ENCODE assay signal across 8 cellular contexts in the genomic region with DNA sequence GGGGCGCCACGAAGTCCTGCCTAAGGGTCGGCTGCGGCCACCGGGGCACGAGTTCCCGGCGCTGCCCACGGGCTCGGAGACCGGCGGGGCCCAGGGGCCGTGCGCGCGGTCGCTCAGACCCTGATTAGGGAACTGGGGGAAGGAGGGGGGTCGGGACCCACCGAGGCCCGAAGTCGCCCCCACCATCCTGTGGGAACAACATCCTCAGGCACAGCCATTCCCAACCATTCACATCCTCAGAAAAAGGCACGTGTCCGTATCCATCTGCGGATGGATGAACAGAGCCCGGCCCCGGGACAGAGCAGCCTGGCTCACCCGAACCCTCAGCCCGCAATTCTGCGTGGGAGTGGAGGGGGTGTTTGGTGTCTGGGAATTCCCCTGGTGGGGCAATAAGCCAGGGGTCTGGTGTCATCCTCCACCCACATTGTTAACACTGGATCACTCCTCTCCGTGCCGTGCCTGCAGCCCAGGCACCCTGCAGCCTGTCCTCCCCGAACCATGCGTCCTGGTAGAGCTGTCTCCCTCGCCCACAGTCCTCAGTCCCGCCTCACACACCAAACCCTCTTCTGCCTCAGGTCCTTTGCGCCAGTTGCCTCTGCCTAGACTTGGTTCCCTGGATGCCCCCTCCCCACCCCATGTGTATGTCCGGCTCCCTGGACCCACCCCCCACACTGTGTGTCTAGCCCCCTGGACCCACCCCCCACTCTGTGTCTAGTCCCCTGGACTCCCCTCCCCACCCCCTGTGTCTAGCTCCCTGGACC. TPM values are rescaled to one million over a fixed set of nuclear protein-coding genes. Genes with fewer than 3 reads are reported as not detected.
A peak's percentile ranks its signal among the peaks of the same experiment; 100 is the strongest.
DNase-seq lines count a peak whose midpoint lies in the region; ATAC-seq and TF ChIP-seq lines count a peak whose summit lies in the region.

No MANE protein-coding gene starts in this region.

- H3K36me3 ChIP-seq in WERI-Rb-1 (peaks cover 8% of the 10 kb centered on the region), left lung (no peaks in the 10 kb centered on the region)

- peaks cover 50% of the 10 kb centered on the region for H3K4me1 Mint-ChIP-seq in CD14-positive monocyte

- H3K4me3 Mint-ChIP-seq in CD14-positive monocyte = peak overlapping the region; percentile 61 to 76

- peaks cover 29 to 64% of the 10 kb centered on the region in 2 donors for H3K4me1 ChIP-seq in left lung

- DNase-seq in CD14-positive monocyte (ENCODE audit: low spot score) = peak; percentile 71
- peak; percentile 80 for DNase-seq in M059J (ENCODE audit: low read depth)
- DNase-seq in WERI-Rb-1 = peak; percentile 76
- DNase-seq in coronary artery (ENCODE audit: low spot score) = peak; percentile 79
- DNase-seq in left lung = peak in 1 of 2 donors; percentile 83
- DNase-seq in stimulated activated CD4-positive, alpha-beta T cell treated with anti-CD3 and anti-CD28 coated beads, TNF-alpha, amount 100 ng/mL, for 24 hours (ENCODE audit: low read depth in 3 of 3) = peak in 2 of 3 experiments; percentile 57 to 62
- DNase-seq in mesenteric fat pad (ENCODE audit: low spot score) = no peak

- peaks cover 0 to 1% (median 0%) of the 10 kb centered on the region in 3 donors for H3K27me3 Mint-ChIP-seq in CD14-positive monocyte (ENCODE audit: low read depth in 3 of 3)

- H3K9me3 Mint-ChIP-seq in CD14-positive monocyte = peaks cover 0 to 2% (median 0%) of the 10 kb centered on the region in 7 donors

- ATAC-seq in GM19452 (IDR thresholded peaks at IDR 0.05; ENCODE audit: unreplicated experiment) = peak; percentile 4
- ATAC-seq in left lung = peak; percentile 18

- peaks cover 0 to under 1% of the 10 kb centered on the region in 2 donors for H3K36me3 Mint-ChIP-seq in CD14-positive monocyte

- no peaks in the 10 kb centered on the region for H3K9me3 ChIP-seq in WERI-Rb-1 (ENCODE audit: severe bottlenecking)
- no peaks in the 10 kb centered on the region for H3K9me3 ChIP-seq in left lung

- intact Hi-C loops in CD14-positive monocyte (cut with micrococcal nuclease) = no loop called here
- intact Hi-C loops in left lung (cut with DNase I) = no loop called here

- peak overlapping the region; percentile 89 for H3K27ac ChIP-seq in WERI-Rb-1
- H3K27ac ChIP-seq in coronary artery = peak overlapping the region; percentile 71 to 87
- H3K27ac ChIP-seq in left lung = peak overlapping the region; percentile 82 to 98

- H3K27me3 ChIP-seq in WERI-Rb-1 (ENCODE audit: insufficient read depth, low read depth, severe bottlenecking) (no peaks in the 10 kb centered on the region), left lung (no peaks in the 10 kb centered on the region)

- peak overlapping the region in 6 of 7 donors; percentile 75 to 90 (median 83) for H3K27ac Mint-ChIP-seq in CD14-positive monocyte

- TF ChIP-seq CTCF in CD14-positive monocyte (IDR thresholded peaks at IDR 0.05) (no peak), WERI-Rb-1 (IDR thresholded peaks at IDR 0.05; ENCODE audit: low read depth, low read length) (no peak), coronary artery (IDR thresholded peaks at IDR 0.05) (no peak), left lung (IDR thresholded peaks at IDR 0.05) (no peak)

- H3K4me3 ChIP-seq in WERI-Rb-1 (ENCODE audit: low read depth, low read length) (peak overlapping the region; percentile 79), coronary artery (peak overlapping the region; percentile 97), left lung (peak overlapping the region; percentile 78 to 84)

RNA-seq across cellular contexts. Expression of gene CCDC57, which starts 0.8 kb away (rescaled TPM):
- polyA plus RNA-seq in CD14-positive monocyte = 10 to 100 TPM; 17.1 to 20.1 TPM
- total RNA-seq in M059J (2014; rRNA removed; shearing (Covaris generic)) = 0.91 and 3.4 TPM in 2 replicates
- total RNA-seq in left lung (10 to 100 TPM; 41.7 to 54.5 TPM), mesenteric fat pad (24.7 TPM)

RNA-seq across cellular contexts. Expression of gene SLC16A3, which starts 15.4 kb away (rescaled TPM):
- 10 to 100 TPM; 26.3 to 35.3 TPM for polyA plus RNA-seq in CD14-positive monocyte
- 48.1 and 84.8 TPM in 2 replicates for total RNA-seq in M059J (2014; rRNA removed; shearing (Covaris generic))
- 100 to 1,000 TPM in 1 of 2 donors, 10 to 100 TPM in 1; 71.2 to 149 TPM for total RNA-seq in left lung
- total RNA-seq in mesenteric fat pad = 65.0 TPM
